8 cellular contexts compared by ENCODE assay signal in the genomic region with DNA sequence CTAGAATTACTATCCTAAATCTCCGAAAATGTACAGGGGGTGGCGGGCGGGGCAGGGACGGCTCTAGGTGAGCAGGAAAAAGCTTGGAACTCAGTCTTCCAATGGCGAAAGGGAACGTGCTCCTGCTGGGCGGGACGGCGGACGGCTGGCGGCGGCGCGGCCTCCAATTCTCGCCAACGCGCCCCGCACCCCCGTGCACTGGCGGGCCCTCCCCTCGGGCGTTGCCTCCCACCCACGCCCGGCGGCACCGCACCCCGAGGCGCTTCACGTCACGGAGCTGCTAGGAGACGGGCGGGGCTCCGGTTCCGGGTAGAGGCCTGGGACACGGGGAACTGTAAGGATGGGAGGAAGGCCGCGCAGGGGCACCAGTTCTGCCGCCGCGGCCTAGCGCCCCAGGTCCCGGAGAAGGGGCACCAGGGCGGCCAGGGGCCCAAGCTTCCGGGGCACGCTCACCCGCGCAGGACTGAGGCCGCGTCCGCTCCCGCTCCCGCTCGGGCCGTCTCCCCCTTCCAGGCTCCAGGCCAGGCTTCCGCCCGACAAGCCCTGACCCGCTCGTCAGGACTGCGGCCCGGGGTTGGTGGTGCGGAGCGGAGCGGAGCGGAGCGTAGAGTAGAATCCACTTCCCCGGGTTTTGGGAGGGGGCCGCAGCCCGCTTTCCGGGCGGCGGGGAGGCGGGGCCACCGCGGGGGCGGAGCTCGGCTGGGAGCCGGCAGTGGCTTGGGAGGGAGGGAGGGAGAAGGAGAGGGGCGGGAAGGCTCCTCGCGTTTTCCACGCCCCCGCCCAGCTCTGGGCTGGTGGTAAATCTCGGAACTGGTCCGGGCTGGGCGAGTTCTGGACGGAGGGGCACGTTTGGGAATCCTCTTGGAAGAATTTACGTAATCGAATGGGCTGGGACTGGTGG. TPM values are rescaled to one million over a fixed set of nuclear protein-coding genes. Genes with fewer than 3 reads are reported as not detected.
DNase-seq lines count a peak whose midpoint lies in the region; ATAC-seq and TF ChIP-seq lines count a peak whose summit lies in the region.

A gene (minus strand): TSS at position 594 of the 901 bp plus-strand sequence. CDS start 3,167 bp downstream, outside the sequence.

- intact Hi-C loops in activated CD4-positive, alpha-beta T cell treated with anti-CD3 and anti-CD28 coated beads for 36 hours (cut with DNase I, micrococcal nuclease), result loop anchor here (1.0 to 5.0 kb wide), 8 partner anchors 29 to 350 kb away; a partner anchor contains a TSS

- H3K36me3 Mint-ChIP-seq in activated CD4-positive, alpha-beta T cell treated with anti-CD3 and anti-CD28 coated beads for 36 hours (ENCODE audit: low read depth), result peaks cover 13% of the 10 kb centered on the region

- H3K27me3 Mint-ChIP-seq in activated CD4-positive, alpha-beta T cell treated with anti-CD3 and anti-CD28 coated beads for 36 hours, result no peaks in the 10 kb centered on the region

- POLR2A ChIA-PET in activated CD4-positive, alpha-beta T cell treated with anti-CD3 and anti-CD28 coated beads for 36 hours (lab: Charles Lee), result interaction anchor here (0.9 to 2.5 kb wide), 5 partner anchors 48 to 352 kb away, joined by 3 to 15 read pairs (median 4); a partner anchor contains a TSS

- H3K4me3 ChIP-seq in choroid plexus epithelial cell (ENCODE audit: low read depth, low read length), result peak within 1 kb of the TSS; percentile 66

- H3K4me1 Mint-ChIP-seq in activated CD4-positive, alpha-beta T cell treated with anti-CD3 and anti-CD28 coated beads for 36 hours, result peaks cover 40% of the 10 kb centered on the region

- H3K4me3 Mint-ChIP-seq in activated CD4-positive, alpha-beta T cell treated with anti-CD3 and anti-CD28 coated beads for 36 hours, result peak within 1 kb of the TSS; percentile 94

- no peak for TF ChIP-seq CTCF in choroid plexus epithelial cell (conservative IDR thresholded peaks at IDR 0.05; ENCODE audit: low read depth, low read length)

- DNase-seq in Ammon's horn (ENCODE audit: low spot score), result peak; percentile 95
- peak; percentile 92 for DNase-seq in GM19238 (ENCODE audit: insufficient read length, low spot score)
- peak; percentile 94 to 97 for DNase-seq in NCI-H524 (lab: John Stamatoyannopoulos, UW)
- peak; percentile 96 for DNase-seq in activated CD4-positive, alpha-beta T cell treated with anti-CD3 and anti-CD28 coated beads for 36 hours
- DNase-seq in choroid plexus epithelial cell (ENCODE audit: low read depth), result peak; percentile 98
- DNase-seq in kidney tubule cell (ENCODE audit: low spot score), result peak; percentile 97
- DNase-seq in stimulated activated CD4-positive, alpha-beta T cell treated with anti-CD3 and anti-CD28 coated beads, Interleukin-1b, Interleukin-23, amount 100 ng/mL, for 24 hours (ENCODE audit: low read depth in 4 of 4, low spot score in 1 of 4), result peak; percentile 81 to 93 (median 86)

- no peaks in the 10 kb centered on the region for H3K9me3 Mint-ChIP-seq in activated CD4-positive, alpha-beta T cell treated with anti-CD3 and anti-CD28 coated beads for 36 hours (ENCODE audit: low read depth)

- H3K27ac Mint-ChIP-seq in activated CD4-positive, alpha-beta T cell treated with anti-CD3 and anti-CD28 coated beads for 36 hours, result peak within 1 kb of the TSS; percentile 99

- peak; percentile 82 for ATAC-seq in HG03442 (IDR thresholded peaks at IDR 0.05; ENCODE audit: unreplicated experiment)
- ATAC-seq in activated CD4-positive, alpha-beta T cell treated with anti-CD3 and anti-CD28 coated beads for 36 hours, result peak; percentile 87

- CTCF ChIA-PET in activated CD4-positive, alpha-beta T cell treated with anti-CD3 and anti-CD28 coated beads for 36 hours (lab: Charles Lee), result interaction anchor here (0.5 to 3.5 kb wide), 8 partner anchors 12 to 339 kb away, joined by 3 to 32 read pairs (median 3); no protein-coding TSS in a partner anchor

RNA-seq across cellular contexts. Expression of the gene that starts here (rescaled TPM):
- 10 to 100 TPM; 17.4 to 19.4 TPM for total RNA-seq in activated CD4-positive, alpha-beta T cell treated with anti-CD3 and anti-CD28 coated beads for 36 hours

Comparison
In these comparisons a context has a peak if more than half of its experiments do, and no peak if none do; other contexts are left out.
1. Peak in every context shown above with its lines: DNase-seq, ATAC-seq and H3K4me3 ChIP-seq.